ENCODE assay signal across 8 cellular contexts in genomic region chr15:84598993-84599392, GRCh38.
A peak's percentile ranks its signal among the peaks of the same experiment; 100 is the strongest.
DNase-seq lines count a peak whose midpoint lies in the region; ATAC-seq and TF ChIP-seq lines count a peak whose summit lies in the region.

No MANE protein-coding gene starts in this region.

- no peaks in the 10 kb centered on the region for H3K9me3 Mint-ChIP-seq in activated naive CD8-positive, alpha-beta T cell (ENCODE audit: low read depth)

- no peak for ATAC-seq in stimulated activated naive CD8-positive, alpha-beta T cell treated with anti-CD3 and anti-CD28 coated beads, Interleukin-15, Interleukin-2, amounts not matched to agents 100 U/mL and 50 U/mL, for 24 hours
- ATAC-seq in HG03135 (IDR thresholded peaks at IDR 0.05; ENCODE audit: unreplicated experiment), result no peak
- no peak for ATAC-seq in GM21528 (IDR thresholded peaks at IDR 0.05; ENCODE audit: low FRiP score, unreplicated experiment)

- peak; percentile 73 for TF ChIP-seq CTCF in GM10266 (IDR thresholded peaks at IDR 0.05; ENCODE audit: control insufficient read depth, insufficient read depth, low read depth, missing control alignments)

- H3K27ac Mint-ChIP-seq in activated naive CD8-positive, alpha-beta T cell, result peak overlapping the region; percentile 51

- DNase-seq in AG20443 (ENCODE audit: low spot score), result peak; percentile 70
- DNase-seq in GM10266 (ENCODE audit: extremely low spot score), result peak; percentile 54
- DNase-seq in NCI-H526 treated with DMSO at 0.1 percent for 48 hours (lab: John Stamatoyannopoulos, UW), result peak; percentile 26
- peak; percentile 67 for DNase-seq in islet precursor cell
- peak; percentile 56 for DNase-seq in stimulated activated naive CD8-positive, alpha-beta T cell treated with anti-CD3 and anti-CD28 coated beads, Interleukin-15, Interleukin-2, amounts not matched to agents 100 U/mL and 50 U/mL, for 24 hours

- peaks cover 54% of the 10 kb centered on the region for H3K4me1 Mint-ChIP-seq in activated naive CD8-positive, alpha-beta T cell (ENCODE audit: low read depth)

- H3K27me3 Mint-ChIP-seq in activated naive CD8-positive, alpha-beta T cell, result no peaks in the 10 kb centered on the region

- peaks cover 3% of the 10 kb centered on the region for H3K36me3 Mint-ChIP-seq in activated naive CD8-positive, alpha-beta T cell

- H3K4me3 Mint-ChIP-seq in activated naive CD8-positive, alpha-beta T cell, result peak overlapping the region; percentile 57
